Comparison of ENCODE assay signal across 2 cellular contexts in genomic region chrX:103629295-103630170, GRCh38.
TF ChIP-seq lines count a peak whose summit lies in the region.

No MANE protein-coding gene starts in this region.

TF ChIP-seq in HEK293, 187 proteins besides CTCF, POLR2A, EP300 and RAD21 (continued from another document and continues in another):
- TF ChIP-seq ZBTB11 (tag by site-specific recombination; conservative IDR thresholded peaks at IDR 0.05; ENCODE audit: low read depth) = peak; percentile 41; the same call in 1 of the 2 replicates
- no peak for TF ChIP-seq ZSCAN30 (tag by site-specific recombination; IDR thresholded peaks at IDR 0.05)
- TF ChIP-seq ZNF335 (tag by site-specific recombination; conservative IDR thresholded peaks at IDR 0.05) = peak; percentile 64
- no peak for TF ChIP-seq GFI1B (tag by site-specific recombination; IDR thresholded peaks at IDR 0.05)
- TF ChIP-seq ZNF223 (tag by site-specific recombination; IDR thresholded peaks at IDR 0.05) = no peak
- TF ChIP-seq ZNF76 (tag by site-specific recombination; IDR thresholded peaks at IDR 0.05; ENCODE audit: borderline replicate concordance, low read depth) = peak; percentile 98
- peak; percentile 94 for TF ChIP-seq SCRT2 (tag by site-specific recombination; IDR thresholded peaks at IDR 0.05)
- no peak for TF ChIP-seq ZNF362 (tag by site-specific recombination; IDR thresholded peaks at IDR 0.05)
- TF ChIP-seq ZNF341 (tag by site-specific recombination; IDR thresholded peaks at IDR 0.05; ENCODE audit: low read depth) = peak; percentile 46; the same call in 1 of the 2 replicates
- TF ChIP-seq ZNF501 (tag by site-specific recombination; IDR thresholded peaks at IDR 0.05) = peak; percentile 28; the same call in 1 of the 2 replicates
- TF ChIP-seq ZNF37A (tag by site-specific recombination; IDR thresholded peaks at IDR 0.05) = no peak
- TF ChIP-seq ZBTB17 (tag by site-specific recombination; IDR thresholded peaks at IDR 0.05) = peak; percentile 34; the same call in 1 of the 2 replicates
- TF ChIP-seq ZNF426 (tag by site-specific recombination; IDR thresholded peaks at IDR 0.05) = no peak
- TF ChIP-seq ZNF549 (tag by site-specific recombination; IDR thresholded peaks at IDR 0.05) = no peak
- peak; percentile 72; the same call in 1 of the 2 replicates for TF ChIP-seq ZFHX2 (tag by site-specific recombination; conservative IDR thresholded peaks at IDR 0.05)
- peak; percentile 40; the same call in 1 of the 2 replicates for TF ChIP-seq ZEB2 (tag by site-specific recombination; IDR thresholded peaks at IDR 0.05)
- peak; percentile 88 for TF ChIP-seq SP3 (tag by site-specific recombination; IDR thresholded peaks at IDR 0.05)
- peak; percentile 83 for TF ChIP-seq SP2 (tag by site-specific recombination; IDR thresholded peaks at IDR 0.05)
- TF ChIP-seq ZNF580 (tag by site-specific recombination; IDR thresholded peaks at IDR 0.05) = no peak
- TF ChIP-seq PATZ1 (tag by site-specific recombination; IDR thresholded peaks at IDR 0.05) = peak; percentile 94
- peak; percentile 81 for TF ChIP-seq KLF8 (tag by site-specific recombination; IDR thresholded peaks at IDR 0.05)
- TF ChIP-seq SP7 (tag by site-specific recombination; IDR thresholded peaks at IDR 0.05) = peak; percentile 41; the same call in 1 of the 2 replicates
- no peak for TF ChIP-seq ZSCAN23 (tag by site-specific recombination; IDR thresholded peaks at IDR 0.05)
- no peak for TF ChIP-seq ZNF48 (tag by site-specific recombination; IDR thresholded peaks at IDR 0.05)
- TF ChIP-seq KLF7 (tag by site-specific recombination; IDR thresholded peaks at IDR 0.05; ENCODE audit: borderline replicate concordance) = peak; percentile 72; the same call in 1 of the 2 replicates
- peak; percentile 24; the same call in 1 of the 2 replicates for TF ChIP-seq ZIC2 (tag by site-specific recombination; IDR thresholded peaks at IDR 0.05)
- TF ChIP-seq ZFP69B (tag by site-specific recombination; IDR thresholded peaks at IDR 0.05) = no peak
- TF ChIP-seq ZNF660 (tag by site-specific recombination; IDR thresholded peaks at IDR 0.05) = 0 out of 2 replicates have a peak, but pooled peaks have one; percentile 25
- TF ChIP-seq SCRT1 (tag by site-specific recombination; IDR thresholded peaks at IDR 0.05; ENCODE audit: borderline replicate concordance) = peak; percentile 83; the same call in 1 of the 2 replicates
- TF ChIP-seq ZNF2 (tag by site-specific recombination; IDR thresholded peaks at IDR 0.05) = no peak; the same call in 1 of the 2 replicates

TF ChIP-seq in WTC11, 78 proteins besides CTCF, POLR2A, EP300 and RAD21 (continued from another document):
- TF ChIP-seq, protein P1, sequence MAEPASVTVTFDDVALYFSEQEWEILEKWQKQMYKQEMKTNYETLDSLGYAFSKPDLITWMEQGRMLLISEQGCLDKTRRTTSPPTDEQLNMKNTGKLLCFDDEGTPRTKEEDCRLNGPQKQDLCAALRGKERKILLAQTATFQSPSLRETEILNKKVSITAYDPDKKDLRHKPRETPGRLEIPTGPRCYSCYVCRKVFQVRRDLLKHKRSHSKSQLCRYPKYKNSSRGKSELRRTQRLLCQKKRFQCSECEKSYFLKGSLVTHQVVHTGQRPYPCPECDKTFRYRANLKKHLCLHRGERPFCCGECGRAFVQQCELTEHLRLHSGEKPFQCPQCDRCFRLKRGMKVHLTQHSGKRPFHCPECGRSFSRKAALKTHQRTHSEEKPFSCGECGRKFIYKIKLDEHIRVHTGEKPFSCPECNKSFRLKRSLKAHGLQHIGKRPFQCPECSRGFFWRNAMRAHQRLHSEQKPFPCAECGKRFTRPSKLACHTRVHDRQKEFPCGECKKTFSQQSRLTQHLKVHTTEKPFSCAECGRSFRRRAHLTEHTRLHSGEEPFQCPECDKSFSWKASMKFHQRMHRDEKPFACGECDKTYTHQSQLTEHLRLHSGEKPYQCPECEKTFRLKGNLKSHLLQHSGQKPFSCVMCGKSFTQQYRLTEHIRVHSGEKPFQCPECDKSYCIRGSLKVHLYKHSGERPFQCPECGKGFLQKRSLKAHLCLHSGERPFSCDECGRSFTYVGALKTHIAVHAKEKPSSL (CRISPR knock-in tag; conservative IDR thresholded peaks at IDR 0.05) = no peak
- TF ChIP-seq CREM (CRISPR knock-in tag; IDR thresholded peaks at IDR 0.05) (no peak), SP1 (CRISPR knock-in tag; conservative IDR thresholded peaks at IDR 0.05) (peak; percentile 36; the same call in 1 of the 2 replicates), GTF2I (CRISPR knock-in tag; conservative IDR thresholded peaks at IDR 0.05) (no peak), ZNF317 (CRISPR knock-in tag; IDR thresholded peaks at IDR 0.05; ENCODE audit: borderline replicate concordance, low read depth) (no peak), ZNF263 (CRISPR knock-in tag; IDR thresholded peaks at IDR 0.05; ENCODE audit: low read depth) (peak; percentile 94), ZNF671 (CRISPR knock-in tag; IDR thresholded peaks at IDR 0.05) (no peak), NFATC4 (CRISPR knock-in tag; IDR thresholded peaks at IDR 0.05) (no peak), ATF6 (CRISPR knock-in tag; IDR thresholded peaks at IDR 0.05) (no peak), ZNF219 (CRISPR knock-in tag; IDR thresholded peaks at IDR 0.05; ENCODE audit: borderline replicate concordance) (no peak), MLX (CRISPR knock-in tag; IDR thresholded peaks at IDR 0.05) (no peak), MYBL2 (CRISPR knock-in tag; IDR thresholded peaks at IDR 0.05) (no peak), ELF4 (CRISPR knock-in tag; IDR thresholded peaks at IDR 0.05; ENCODE audit: low read depth) (no peak), TEAD4 (CRISPR knock-in tag; IDR thresholded peaks at IDR 0.05) (no peak)
- TF ChIP-seq, protein P2, sequence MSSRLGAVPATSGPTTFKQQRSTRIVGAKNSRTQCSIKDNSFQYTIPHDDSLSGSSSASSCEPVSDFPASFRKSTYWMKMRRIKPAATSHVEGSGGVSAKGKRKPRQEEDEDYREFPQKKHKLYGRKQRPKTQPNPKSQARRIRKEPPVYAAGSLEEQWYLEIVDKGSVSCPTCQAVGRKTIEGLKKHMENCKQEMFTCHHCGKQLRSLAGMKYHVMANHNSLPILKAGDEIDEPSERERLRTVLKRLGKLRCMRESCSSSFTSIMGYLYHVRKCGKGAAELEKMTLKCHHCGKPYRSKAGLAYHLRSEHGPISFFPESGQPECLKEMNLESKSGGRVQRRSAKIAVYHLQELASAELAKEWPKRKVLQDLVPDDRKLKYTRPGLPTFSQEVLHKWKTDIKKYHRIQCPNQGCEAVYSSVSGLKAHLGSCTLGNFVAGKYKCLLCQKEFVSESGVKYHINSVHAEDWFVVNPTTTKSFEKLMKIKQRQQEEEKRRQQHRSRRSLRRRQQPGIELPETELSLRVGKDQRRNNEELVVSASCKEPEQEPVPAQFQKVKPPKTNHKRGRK (CRISPR knock-in tag; IDR thresholded peaks at IDR 0.05; ENCODE audit: borderline replicate concordance) = no peak
- TF ChIP-seq, protein P3, sequence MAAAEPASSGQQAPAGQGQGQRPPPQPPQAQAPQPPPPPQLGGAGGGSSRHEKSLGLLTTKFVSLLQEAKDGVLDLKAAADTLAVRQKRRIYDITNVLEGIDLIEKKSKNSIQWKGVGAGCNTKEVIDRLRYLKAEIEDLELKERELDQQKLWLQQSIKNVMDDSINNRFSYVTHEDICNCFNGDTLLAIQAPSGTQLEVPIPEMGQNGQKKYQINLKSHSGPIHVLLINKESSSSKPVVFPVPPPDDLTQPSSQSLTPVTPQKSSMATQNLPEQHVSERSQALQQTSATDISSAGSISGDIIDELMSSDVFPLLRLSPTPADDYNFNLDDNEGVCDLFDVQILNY (CRISPR knock-in tag; IDR thresholded peaks at IDR 0.05) = no peak
